ENCODE assay signal across 1 cellular context in genomic region chrX:118345401-118346257, GRCh38.
TF ChIP-seq lines count a peak whose summit lies in the region.

Gene WDR44 (plus strand): TSS chrX:118346106. CDS start chrX:118346504, 398 bp downstream.

TF ChIP-seq in HepG2, 621 proteins besides CTCF, POLR2A, EP300 and RAD21 (continued from another document and continues in another):
- no peak for TF ChIP-seq ZHX1 (CRISPR knock-in tag; IDR thresholded peaks at IDR 0.05; ENCODE audit: low read depth)
- TF ChIP-seq ZNF550 (CRISPR knock-in tag; IDR thresholded peaks at IDR 0.05; ENCODE audit: borderline replicate concordance), result no peak
- TF ChIP-seq SNRNP70 (IDR thresholded peaks at IDR 0.05; ENCODE audit: low read depth, low read length), result no peak
- no peak; the same call in 1 of the 2 replicates for TF ChIP-seq ZSCAN31 (CRISPR knock-in tag; IDR thresholded peaks at IDR 0.05; ENCODE audit: low read depth)
- no peak for TF ChIP-seq ZBTB39 (CRISPR knock-in tag; IDR thresholded peaks at IDR 0.05)
- no peak for TF ChIP-seq ZNF318 (CRISPR knock-in tag; IDR thresholded peaks at IDR 0.05)
- no peak for TF ChIP-seq KIAA2018 (CRISPR knock-in tag; IDR thresholded peaks at IDR 0.05; ENCODE audit: borderline replicate concordance)
- TF ChIP-seq ZNF101 (CRISPR knock-in tag; IDR thresholded peaks at IDR 0.05; ENCODE audit: borderline replicate concordance, low read depth), result no peak
- TF ChIP-seq AGO1 (IDR thresholded peaks at IDR 0.05; ENCODE audit: low read depth, low read length, poor library complexity, severe bottlenecking), result no peak
- TF ChIP-seq TFE3 (CRISPR knock-in tag; IDR thresholded peaks at IDR 0.05), result no peak
- TF ChIP-seq MATR3 (CRISPR knock-in tag; IDR thresholded peaks at IDR 0.05), result no peak
- 0 out of 2 replicates have a peak, but pooled peaks have one; percentile 10 for TF ChIP-seq AHDC1 (CRISPR knock-in tag; IDR thresholded peaks at IDR 0.05; ENCODE audit: borderline replicate concordance)
- TF ChIP-seq ELF4 (CRISPR knock-in tag; IDR thresholded peaks at IDR 0.05; ENCODE audit: borderline replicate concordance), result no peak
